8 cellular contexts compared by ENCODE assay signal in the genomic region with DNA sequence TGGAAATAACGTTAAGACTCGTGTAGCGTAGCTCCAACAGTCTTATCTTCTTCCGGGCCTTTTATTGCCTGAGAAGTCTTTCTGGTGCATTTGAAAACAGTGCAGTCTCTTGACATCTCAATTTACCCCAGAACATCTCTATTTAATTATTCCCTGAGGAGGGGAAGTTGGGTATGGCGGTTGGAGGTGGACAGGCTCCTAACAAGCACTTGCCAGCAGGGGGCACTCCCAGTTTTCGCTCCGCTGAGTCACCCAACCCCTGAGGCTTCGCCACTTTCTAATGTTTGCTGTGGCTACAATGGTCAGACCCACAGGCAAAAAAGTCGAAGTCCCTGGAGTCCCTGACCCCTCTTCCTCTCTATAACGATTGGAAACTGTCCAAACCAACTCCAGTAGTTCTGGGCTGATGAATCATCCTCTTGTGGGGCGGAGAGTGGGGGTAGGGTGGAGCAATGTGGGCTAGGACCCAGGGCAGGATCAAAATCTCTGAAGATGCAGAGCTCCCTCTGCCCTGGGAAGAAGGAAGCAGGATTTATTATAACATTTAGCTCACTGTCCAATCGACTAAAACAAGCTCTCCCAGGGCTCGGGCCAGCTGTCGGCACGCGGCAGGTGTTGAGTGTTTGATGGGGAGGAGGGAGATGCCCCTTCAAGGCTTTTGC.
A peak's percentile ranks its signal among the peaks of the same experiment; 100 is the strongest.
DNase-seq lines count a peak whose midpoint lies in the region; ATAC-seq and TF ChIP-seq lines count a peak whose summit lies in the region.

No MANE protein-coding gene starts in this region.

- H3K4me1 Mint-ChIP-seq in H9 = peaks cover 7 to 8% of the 10 kb centered on the region in 2 experiments; a peak in 3 of 4 replicates
- no peaks in the 10 kb centered on the region for H3K4me1 Mint-ChIP-seq in activated naive CD4-positive, alpha-beta T cell treated with anti-CD3 and anti-CD28 coated beads, Interleukin-2, amount 10 ng/mL, durations not matched to agents 7 days and 5 days

- no peak overlapping the region for H2BK15ac ChIP-seq in H9 (ENCODE audit: low read depth, low read length)

- no peaks in the 10 kb centered on the region for H3K36me3 ChIP-seq in lung (ENCODE audit: control insufficient read depth in 2 of 2, insufficient read depth in 2 of 2, low read length in 2 of 2)

- DNase-seq in EL (peak; percentile 81), H9 (peak; percentile 79), NCI-H82 (lab: John Stamatoyannopoulos, UW) (peak; percentile 81), dorsolateral prefrontal cortex (peak in 9 of 10 donors; percentile 55 to 75 (median 65)), lung (ENCODE audit: low spot score) (peak; percentile 72)
- DNase-seq in activated naive CD4-positive, alpha-beta T cell treated with anti-CD3 and anti-CD28 coated beads, Interleukin-2, amount 10 ng/mL, durations not matched to agents 7 days and 5 days = no peak

- peak overlapping the region in 1 of 3 experiments; percentile 51; a peak in 1 of 7 replicates for H3K27ac Mint-ChIP-seq in H9
- no peak overlapping the region for H3K27ac Mint-ChIP-seq in activated naive CD4-positive, alpha-beta T cell treated with anti-CD3 and anti-CD28 coated beads, Interleukin-2, amount 10 ng/mL, durations not matched to agents 7 days and 5 days

- H4K5ac ChIP-seq in H9 (ENCODE audit: insufficient read length, low read depth, low read length) = no peak overlapping the region

- no peak overlapping the region for H2AK5ac ChIP-seq in H9 (ENCODE audit: insufficient read length, low read length)

- H3K4me1 ChIP-seq in H9 (ENCODE audit: insufficient read depth, low read length) (no peaks in the 10 kb centered on the region), lung (ENCODE audit: control insufficient read depth in 2 of 2, insufficient read depth in 2 of 2, low read length in 2 of 2) (peaks cover 0 to 3% of the 10 kb centered on the region in 2 donors)

- no peaks in the 10 kb centered on the region for H3K36me3 Mint-ChIP-seq in H9 (ENCODE audit: insufficient read depth in 1 of 3, low read depth in 3 of 3)
- no peaks in the 10 kb centered on the region for H3K36me3 Mint-ChIP-seq in activated naive CD4-positive, alpha-beta T cell treated with anti-CD3 and anti-CD28 coated beads, Interleukin-2, amount 10 ng/mL, durations not matched to agents 7 days and 5 days

- no peak overlapping the region for H2BK20ac ChIP-seq in H9 (ENCODE audit: low read depth, low read length, poor library complexity, severe bottlenecking)

- no peak overlapping the region for H2BK5ac ChIP-seq in H9 (ENCODE audit: insufficient read length, low read length)

- H3K4ac ChIP-seq in H9 (ENCODE audit: low read depth, low read length) = no peak overlapping the region

- H3K27ac ChIP-seq in H9 (ENCODE audit: insufficient read length, low read depth, low read length) (no peak overlapping the region), dorsolateral prefrontal cortex (peak overlapping the region in 37 of 59 donors; percentile 14 to 78 (median 48)), lung (ENCODE audit: low read depth in 1 of 2, low read length in 1 of 2) (no peak overlapping the region)

- H3K4me2 ChIP-seq in H9 (ENCODE audit: insufficient read depth, insufficient read length, low read length) = no peak overlapping the region

- H2BK120ac ChIP-seq in H9 (ENCODE audit: low read depth, low read length, poor library complexity, severe bottlenecking) = no peak overlapping the region

- no peak overlapping the region for H3K4me3 Mint-ChIP-seq in H9
- no peak overlapping the region for H3K4me3 Mint-ChIP-seq in activated naive CD4-positive, alpha-beta T cell treated with anti-CD3 and anti-CD28 coated beads, Interleukin-2, amount 10 ng/mL, durations not matched to agents 7 days and 5 days

- TF ChIP-seq CTCF in H9 (conservative IDR thresholded peaks at IDR 0.05) (peak; percentile 83), dorsolateral prefrontal cortex (IDR thresholded peaks at IDR 0.05 in 54 of 56, conservative IDR thresholded peaks at IDR 0.05 in 2 of 56; ENCODE audit: low read depth in 1 of 56, partially characterized antibody in 56 of 56) (peak; percentile 28 to 91 (median 72)), lung (IDR thresholded peaks at IDR 0.05; ENCODE audit: control extremely low read depth, extremely low read depth) (no peak)

- H4K91ac ChIP-seq in H9 (ENCODE audit: insufficient read length, low read depth, low read length) = no peak overlapping the region

- WGBS in H9 (ENCODE audit: extremely low coverage, insufficient read length, low lambda C conversion rate) = no CpG with 5 or more reads among the region's 16 CpGs
- 27 to 35% methylated on average over 16 of the region's 16 CpGs for WGBS in lung, 2 donors

- no peak overlapping the region for H3K56ac ChIP-seq in H9 (ENCODE audit: insufficient read length, low read depth, low read length)

- H3K27me3 ChIP-seq in H9 (ENCODE audit: insufficient read depth, low read length) (no peaks in the 10 kb centered on the region), dorsolateral prefrontal cortex (no peaks in the 10 kb centered on the region), lung (ENCODE audit: control insufficient read depth, insufficient read depth) (no peaks in the 10 kb centered on the region)

- no peak overlapping the region for H3K4me3 ChIP-seq in dorsolateral prefrontal cortex
- H3K4me3 ChIP-seq in lung = no peak overlapping the region

- no peaks in the 10 kb centered on the region for H4K20me1 ChIP-seq in H9 (ENCODE audit: control insufficient read depth, insufficient read depth, insufficient read length)

- no peaks in the 10 kb centered on the region for H3K79me2 ChIP-seq in H9 (ENCODE audit: insufficient read depth, low read length)

- H3K9me3 ChIP-seq in H9 (ENCODE audit: control insufficient read depth, low read depth, low read length) = no peaks in the 10 kb centered on the region
- no peaks in the 10 kb centered on the region for H3K9me3 ChIP-seq in lung (ENCODE audit: control insufficient read depth in 2 of 2, insufficient read depth in 1 of 2, low read length in 1 of 2)

- H3K23me2 ChIP-seq in H9 (ENCODE audit: insufficient read length, low read depth, low read length, poor library complexity, severe bottlenecking) = no peaks in the 10 kb centered on the region

- CTCF ChIA-PET in activated naive CD4-positive, alpha-beta T cell treated with anti-CD3 and anti-CD28 coated beads, Interleukin-2, amount 10 ng/mL, durations not matched to agents 7 days and 5 days (lab: Charles Lee) = interaction anchor here (1.1 to 1.6 kb wide), 2 partner anchors 690 kb away, joined by 4 to 5 read pairs; no protein-coding TSS in a partner anchor

- no peak overlapping the region for H2BK12ac ChIP-seq in H9 (ENCODE audit: insufficient read length, low read depth, low read length)

- H3K23ac ChIP-seq in H9 (ENCODE audit: insufficient read length, low read depth, low read length) = no peak overlapping the region

- H3K79me1 ChIP-seq in H9 (ENCODE audit: insufficient read depth, low read depth, low read length, poor library complexity, severe bottlenecking) = no peaks in the 10 kb centered on the region

- no peaks in the 10 kb centered on the region for H3K9me3 Mint-ChIP-seq in H9
- H3K9me3 Mint-ChIP-seq in activated naive CD4-positive, alpha-beta T cell treated with anti-CD3 and anti-CD28 coated beads, Interleukin-2, amount 10 ng/mL, durations not matched to agents 7 days and 5 days = no peaks in the 10 kb centered on the region

- H2AFZ ChIP-seq in H9 (ENCODE audit: low read length) = peak overlapping the region; percentile 76

- H3K14ac ChIP-seq in H9 (ENCODE audit: insufficient read depth, low read length) = no peak overlapping the region

- no peak overlapping the region for H3K18ac ChIP-seq in H9 (ENCODE audit: insufficient read length, low read depth, low read length)

- no peak overlapping the region for H4K8ac ChIP-seq in H9 (replicated peaks; ENCODE audit: insufficient read length, low read depth, low read length)

- no peak overlapping the region for H3K9ac ChIP-seq in H9 (ENCODE audit: extremely low read depth, insufficient read length, low read length)

- ATAC-seq in lung (ENCODE audit: insufficient read depth, low FRiP score) (peak; percentile 85), HG03521 (IDR thresholded peaks at IDR 0.05; ENCODE audit: unreplicated experiment) (no peak), GM18858 (IDR thresholded peaks at IDR 0.05; ENCODE audit: unreplicated experiment) (no peak)

- H3T11ph ChIP-seq in H9 (ENCODE audit: low read length) = no peak overlapping the region

- intact Hi-C loops in dorsolateral prefrontal cortex (cut with DNase I) = loop anchor here (1.0 to 10.0 kb wide), 4 partner anchors 46 to 361 kb away; no protein-coding TSS in a partner anchor

- no peaks in the 10 kb centered on the region; the same call in none of the 2 replicates for H3K27me3 Mint-ChIP-seq in H9 (ENCODE audit: low read depth)
- H3K27me3 Mint-ChIP-seq in activated naive CD4-positive, alpha-beta T cell treated with anti-CD3 and anti-CD28 coated beads, Interleukin-2, amount 10 ng/mL, durations not matched to agents 7 days and 5 days = no peaks in the 10 kb centered on the region

Comparison
In these comparisons a context has a peak if more than half of its experiments do, and no peak if none do; other contexts are left out.
1. H3K27ac ChIP-seq: peak in dorsolateral prefrontal cortex (37 of 59); none in H9 (single experiment) and lung (0 of 2).